In genomic region chr11:111736621-111737055, GRCh38 we compare ENCODE assay signal across 12 cellular contexts. TPM values are rescaled to one million over a fixed set of nuclear protein-coding genes. Genes with fewer than 3 reads are reported as not detected.
DNase-seq lines count a peak whose midpoint lies in the region; ATAC-seq and TF ChIP-seq lines count a peak whose summit lies in the region.
"Had no signal": no experiment of that assay in that cellular context is flagged by ENCODE, and none has a peak within 500 bp of the region (broad histone marks: within the 10 kb centered on the region; RNA-seq: fewer than 3 reads in every experiment).

No MANE protein-coding gene starts in this region.

- H3K9me3 Mint-ChIP-seq in activated CD8-positive, alpha-beta memory T cell treated with anti-CD3 and anti-CD28 coated beads, Interleukin-2, amount 10 ng/mL, durations not matched to agents 7 days and 5 days (ENCODE audit: low read depth): no peaks in the 10 kb centered on the region
- H3K9me3 Mint-ChIP-seq: activated naive CD4-positive, alpha-beta T cell treated with anti-CD3 and anti-CD28 coated beads, Interleukin-2, amount 50 U/mL, for 72 hours had no signal

- intact Hi-C loops in heart right ventricle (cut with DNase I): loop anchor here in 2 of 10 donors (5.0 to 10.0 kb wide), 2 partner anchors 41 to 132 kb away; partner anchors contain the start of gene SIK2 (in 1 of the 2)
- intact Hi-C loops in cardiac septum (cut with DNase I): loop anchor here (10.0 kb wide), 1 partner anchor 132 kb away; the partner anchor contains the start of gene SIK2
- intact Hi-C loops in aorta (cut with DNase I): loop anchor here in 1 of 2 donors (5.0 kb wide), 1 partner anchor 41 kb away; no protein-coding TSS in a partner anchor

- H2AFZ ChIP-seq in fibroblast of lung (ENCODE audit: low read length) (no peak overlapping the region), parathyroid adenoma (peak overlapping the region; percentile 76)

- H3K79me2 ChIP-seq in fibroblast of lung (ENCODE audit: control insufficient read depth, insufficient read depth, low read length) (no peaks in the 10 kb centered on the region), parathyroid adenoma (no peaks in the 10 kb centered on the region)

- peak overlapping the region; percentile 76 for H3K9ac ChIP-seq in fibroblast of lung (ENCODE audit: insufficient read depth, low read length)
- no peak overlapping the region for H3K9ac ChIP-seq in parathyroid adenoma

- ATAC-seq in heart right ventricle: no peak
- ATAC-seq in aorta (ENCODE audit: low FRiP score): no peak
- no peak for ATAC-seq in HG03469 (IDR thresholded peaks at IDR 0.05; ENCODE audit: unreplicated experiment)
- no peak for ATAC-seq in activated CD8-positive, alpha-beta memory T cell treated with anti-CD3 and anti-CD28 coated beads, Interleukin-2, amount 10 ng/mL, durations not matched to agents 7 days and 5 days
- ATAC-seq: activated naive CD4-positive, alpha-beta T cell treated with anti-CD3 and anti-CD28 coated beads, Interleukin-2, amount 50 U/mL, for 72 hours had no signal

- peaks cover 16% of the 10 kb centered on the region for H3K4me1 Mint-ChIP-seq in activated CD8-positive, alpha-beta memory T cell treated with anti-CD3 and anti-CD28 coated beads, Interleukin-2, amount 10 ng/mL, durations not matched to agents 7 days and 5 days

- CTCF ChIA-PET in activated CD8-positive, alpha-beta memory T cell treated with anti-CD3 and anti-CD28 coated beads, Interleukin-2, amount 10 ng/mL, durations not matched to agents 7 days and 5 days (lab: Charles Lee): no interaction called here

- no peaks in the 10 kb centered on the region for H3K27me3 Mint-ChIP-seq in activated CD8-positive, alpha-beta memory T cell treated with anti-CD3 and anti-CD28 coated beads, Interleukin-2, amount 10 ng/mL, durations not matched to agents 7 days and 5 days

- H3K27me3 ChIP-seq in heart right ventricle (no peaks in the 10 kb centered on the region), fibroblast of lung (ENCODE audit: control insufficient read depth, insufficient read depth, low read length) (no peaks in the 10 kb centered on the region), parathyroid adenoma (ENCODE audit: control insufficient read depth, insufficient read depth, low read length) (no peaks in the 10 kb centered on the region), aorta (ENCODE audit: control insufficient read depth in 1 of 2, insufficient read depth in 2 of 2, low read length in 1 of 2) (no peaks in the 10 kb centered on the region)

- peaks cover 0 to 39% (median 10%) of the 10 kb centered on the region in 9 donors for H3K36me3 ChIP-seq in heart right ventricle
- H3K36me3 ChIP-seq in fibroblast of lung (ENCODE audit: control insufficient read depth, insufficient read depth, low read length): peaks cover 10% of the 10 kb centered on the region
- H3K36me3 ChIP-seq in parathyroid adenoma (ENCODE audit: control insufficient read depth, insufficient read depth, low read length): no peaks in the 10 kb centered on the region
- peaks cover 0 to 1% of the 10 kb centered on the region in 2 donors for H3K36me3 ChIP-seq in aorta (ENCODE audit: control insufficient read depth in 1 of 2, insufficient read depth in 2 of 2, low read length in 1 of 2)

- no peak overlapping the region for H3K4me3 Mint-ChIP-seq in activated CD8-positive, alpha-beta memory T cell treated with anti-CD3 and anti-CD28 coated beads, Interleukin-2, amount 10 ng/mL, durations not matched to agents 7 days and 5 days

- TF ChIP-seq CTCF in heart right ventricle (IDR thresholded peaks at IDR 0.05) (no peak), fibroblast of lung (conservative IDR thresholded peaks at IDR 0.05 in 1 of 2, IDR thresholded peaks at IDR 0.05 in 1 of 2; ENCODE audit: low read depth in 1 of 2, low read length in 2 of 2) (no peak), parathyroid adenoma (IDR thresholded peaks at IDR 0.05) (no peak)

- H3K36me3 Mint-ChIP-seq in activated CD8-positive, alpha-beta memory T cell treated with anti-CD3 and anti-CD28 coated beads, Interleukin-2, amount 10 ng/mL, durations not matched to agents 7 days and 5 days: peaks cover 21% of the 10 kb centered on the region

- H3K27ac ChIP-seq in heart right ventricle (peak overlapping the region; percentile 80 to 97 (median 94)), fibroblast of lung (ENCODE audit: insufficient read depth, low read length) (peak overlapping the region; percentile 100), parathyroid adenoma (peak overlapping the region; percentile 99), aorta (ENCODE audit: low read depth in 1 of 2, low read length in 2 of 2) (peak overlapping the region; percentile 83 to 85)
- H3K27ac ChIP-seq: WERI-Rb-1 had no signal

- no peaks in the 10 kb centered on the region for H3K9me3 ChIP-seq in heart right ventricle
- no peaks in the 10 kb centered on the region for H3K9me3 ChIP-seq in fibroblast of lung (ENCODE audit: control insufficient read depth, insufficient read depth, low read depth, low read length)
- no peaks in the 10 kb centered on the region for H3K9me3 ChIP-seq in parathyroid adenoma (ENCODE audit: control insufficient read depth, low read length)
- no peaks in the 10 kb centered on the region for H3K9me3 ChIP-seq in aorta (ENCODE audit: control insufficient read depth, low read length)

- 72 to 79% methylated on average over 8 of the region's 8 CpGs for WGBS in heart right ventricle, 2 donors
- WGBS in aorta, 2 donors: 55 to 62% methylated on average over 8 of the region's 8 CpGs

- DNase-seq in heart right ventricle (no peak), cardiac septum (ENCODE audit: low spot score) (no peak), fibroblast of lung (ENCODE audit: low read depth in 2 of 2) (peak in 1 of 2 donors; percentile 31), aorta (no peak), NOMO-1 (lab: John Stamatoyannopoulos, UW; ENCODE audit: unreplicated experiment in 2 of 2) (no peak)
- DNase-seq in activated CD8-positive, alpha-beta memory T cell treated with anti-CD3 and anti-CD28 coated beads, Interleukin-2, amount 10 ng/mL, durations not matched to agents 7 days and 5 days: no peak
- DNase-seq: NK-92 treated with Interleukin-12 subunit alpha and Interleukin-12 subunit beta, amount 100 ng/mL, for 24 hours; stimulated activated naive CD4-positive, alpha-beta T cell treated with Interleukin-2 at 50 U/mL for 16 hours; WERI-Rb-1 had no signal

- no peak overlapping the region for H3K27ac Mint-ChIP-seq in activated CD8-positive, alpha-beta memory T cell treated with anti-CD3 and anti-CD28 coated beads, Interleukin-2, amount 10 ng/mL, durations not matched to agents 7 days and 5 days

- peak overlapping the region in 1 of 10 donors; percentile 60 for H3K4me3 ChIP-seq in heart right ventricle
- no peak overlapping the region for H3K4me3 ChIP-seq in fibroblast of lung (replicated peaks in 1 of 4; ENCODE audit: control extremely low read depth in 1 of 4, insufficient read depth in 1 of 4, low read depth in 3 of 4, low read length in 4 of 4)
- H3K4me3 ChIP-seq in parathyroid adenoma (ENCODE audit: low read depth, low read length): no peak overlapping the region
- H3K4me3 ChIP-seq in aorta (ENCODE audit: low read length in 2 of 2): no peak overlapping the region

- H4K20me1 ChIP-seq in fibroblast of lung (ENCODE audit: control insufficient read depth, extremely low read depth, insufficient read depth, low read length): no peaks in the 10 kb centered on the region

- H3K4me2 ChIP-seq in fibroblast of lung (ENCODE audit: extremely low read depth, insufficient read depth, low read length) (peak overlapping the region; percentile 47), parathyroid adenoma (ENCODE audit: low read length) (peak overlapping the region; percentile 39)

- H3K4me1 ChIP-seq in heart right ventricle (peaks cover 58 to 70% (median 68%) of the 10 kb centered on the region in 9 donors), fibroblast of lung (ENCODE audit: control insufficient read depth, extremely low read depth, insufficient read depth, low read length) (peaks cover 55% of the 10 kb centered on the region), parathyroid adenoma (peaks cover 21% of the 10 kb centered on the region), aorta (ENCODE audit: control insufficient read depth in 1 of 2, insufficient read depth in 2 of 2, low read length in 2 of 2) (peaks cover 0 to 3% of the 10 kb centered on the region in 2 donors)

RNA-seq across cellular contexts. Expression of gene PPP2R1B, which starts 29.6 kb away (rescaled TPM):
- total RNA-seq in heart right ventricle (10 to 100 TPM in 7 of 10 donors, 1 to 10 TPM in 3; 8.4 to 16.8 (median 11.4) TPM), cardiac septum (12.9 TPM), fibroblast of lung (20.8 and 43.1 TPM in 2 replicates), aorta (10 to 100 TPM; 21.9 to 27.2 TPM)
- polyA plus RNA-seq in heart right ventricle (1 to 10 TPM; 5.8 to 5.9 TPM), fibroblast of lung (35.8 and 40.3 TPM in 2 replicates), aorta (1 to 10 TPM; 3.5 to 7.4 TPM)
- 24.2 and 25.1 TPM in 2 replicates for polyA plus RNA-seq in fibroblast of lung (2012)
- polyA minus RNA-seq in fibroblast of lung (ENCODE audit: low replicate concordance): 24.2 and 24.6 TPM in 2 replicates
- 10 to 100 TPM; 55.2 to 64.9 TPM for total RNA-seq in activated CD8-positive, alpha-beta memory T cell treated with anti-CD3 and anti-CD28 coated beads, Interleukin-2, amount 10 ng/mL, durations not matched to agents 7 days and 5 days
